18 cellular contexts compared by ENCODE assay signal in genomic region chr15:67735896-67736295, GRCh38.
DNase-seq lines count a peak whose midpoint lies in the region; ATAC-seq, FAIRE-seq and TF ChIP-seq lines count a peak whose summit lies in the region.
"Had no signal": no experiment of that assay in that cellular context is flagged by ENCODE, and none has a peak within 500 bp of the region (broad histone marks: within the 10 kb centered on the region; RNA-seq: fewer than 3 reads in every experiment).

No MANE protein-coding gene starts in this region.

- H3K27me3 Mint-ChIP-seq in CD8-positive, alpha-beta memory T cell = no peaks in the 10 kb centered on the region
- H3K27me3 Mint-ChIP-seq: CD4-positive, alpha-beta T cell had no signal

- intact Hi-C loops in left colon (cut with DNase I, micrococcal nuclease) = no loop called here

- POLR2A ChIA-PET in CD8-positive, alpha-beta memory T cell (lab: Charles Lee) = no interaction called here

- H3K27me3 ChIP-seq in CD8-positive, alpha-beta memory T cell (ENCODE audit: insufficient read depth, low read length, poor library complexity, severe bottlenecking) = no peaks in the 10 kb centered on the region

- peaks cover 6 to 13% (median 12%) of the 10 kb centered on the region in 3 donors for H3K4me1 Mint-ChIP-seq in CD8-positive, alpha-beta memory T cell

- peaks cover 0 to 2% (median 0%) of the 10 kb centered on the region in 3 donors for H3K36me3 Mint-ChIP-seq in CD8-positive, alpha-beta memory T cell

- CTCF ChIA-PET in CD8-positive, alpha-beta memory T cell (lab: Charles Lee) = no interaction called here

- DNase-seq in GM12865 (ENCODE audit: low read depth) (peak; percentile 15), HTR-8/SVneo (ENCODE audit: insufficient read length, low spot score) (no peak), NOMO-1 treated with DMSO at 0.1 percent for 48 hours (lab: John Stamatoyannopoulos, UW; ENCODE audit: unreplicated experiment) (peak; percentile 73), left colon (no peak), mesenteric fat pad (ENCODE audit: low spot score) (no peak)
- no peak for DNase-seq in CD8-positive, alpha-beta memory T cell
- DNase-seq in stimulated activated naive CD4-positive, alpha-beta T cell treated with Interleukin-2 at 50 U/mL for 16 hours (lab: John Stamatoyannopoulos, UW) = no peak
- DNase-seq: CD4-positive, alpha-beta T cell; HFFc6; IMR-90; Karpas-422; NCI-H1417 treated with DMSO at 0.1 percent for 48 hours; NCI-H2029; NCI-H2171; NCI-H446; SIG-M5 had no signal

- peak overlapping the region in 1 of 8 donors; percentile 75 for H3K27ac Mint-ChIP-seq in CD8-positive, alpha-beta memory T cell
- H3K27ac Mint-ChIP-seq: CD4-positive, alpha-beta T cell; HFFc6 had no signal

- no peaks in the 10 kb centered on the region for H3K9me3 ChIP-seq in CD8-positive, alpha-beta memory T cell (ENCODE audit: low read length)

- H3K4me1 ChIP-seq in CD8-positive, alpha-beta memory T cell (ENCODE audit: insufficient read depth, low read length) = peaks cover 8% of the 10 kb centered on the region

- no peak overlapping the region for H3K4me3 Mint-ChIP-seq in CD8-positive, alpha-beta memory T cell
- H3K4me3 Mint-ChIP-seq: CD4-positive, alpha-beta T cell; HFFc6 had no signal

- FAIRE-seq in HTR-8/SVneo (lab: Jason Lieb, UNC) = peak; percentile 38
- FAIRE-seq: H54 had no signal

- no peaks in the 10 kb centered on the region for H3K9me3 Mint-ChIP-seq in CD8-positive, alpha-beta memory T cell
- H3K9me3 Mint-ChIP-seq: CD4-positive, alpha-beta T cell; HFFc6 had no signal

- H3K36me3 ChIP-seq in CD8-positive, alpha-beta memory T cell (ENCODE audit: insufficient read depth, low read length) = no peaks in the 10 kb centered on the region

- no peak overlapping the region for H3K4me3 ChIP-seq in GM12865 (ENCODE audit: low read depth, low read length)
- H3K4me3 ChIP-seq in CD8-positive, alpha-beta memory T cell (ENCODE audit: low read length) = no peak overlapping the region

- no peak overlapping the region for H3K27ac ChIP-seq in CD8-positive, alpha-beta memory T cell (ENCODE audit: low read depth, low read length)

- TF ChIP-seq CTCF in GM12865 (IDR thresholded peaks at IDR 0.05; ENCODE audit: insufficient read depth, low read depth, low read length, missing control alignments) = no peak

- peak; percentile 55 for ATAC-seq in left colon
- ATAC-seq in HG03565 (IDR thresholded peaks at IDR 0.05; ENCODE audit: unreplicated experiment) = no peak

Comparison
In these comparisons a context has a peak if more than half of its experiments do, and no peak if none do; other contexts are left out.
1. DNase-seq: peak in GM12865 (single experiment) and NOMO-1 treated with DMSO at 0.1 percent for 48 hours (single experiment); none in HTR-8/SVneo (single experiment), left colon (0 of 2), CD8-positive, alpha-beta memory T cell (0 of 5), mesenteric fat pad (single experiment) and stimulated activated naive CD4-positive, alpha-beta T cell treated with Interleukin-2 at 50 U/mL for 16 hours (single experiment).